1 cellular context compared by ENCODE assay signal in genomic region chr1:111145542-111145941, GRCh38.
TF ChIP-seq lines count a peak whose summit lies in the region.

No MANE protein-coding gene starts in this region.

TF ChIP-seq in GM12878, 131 proteins besides CTCF, POLR2A, EP300 and RAD21:
- TF ChIP-seq, protein P1, sequence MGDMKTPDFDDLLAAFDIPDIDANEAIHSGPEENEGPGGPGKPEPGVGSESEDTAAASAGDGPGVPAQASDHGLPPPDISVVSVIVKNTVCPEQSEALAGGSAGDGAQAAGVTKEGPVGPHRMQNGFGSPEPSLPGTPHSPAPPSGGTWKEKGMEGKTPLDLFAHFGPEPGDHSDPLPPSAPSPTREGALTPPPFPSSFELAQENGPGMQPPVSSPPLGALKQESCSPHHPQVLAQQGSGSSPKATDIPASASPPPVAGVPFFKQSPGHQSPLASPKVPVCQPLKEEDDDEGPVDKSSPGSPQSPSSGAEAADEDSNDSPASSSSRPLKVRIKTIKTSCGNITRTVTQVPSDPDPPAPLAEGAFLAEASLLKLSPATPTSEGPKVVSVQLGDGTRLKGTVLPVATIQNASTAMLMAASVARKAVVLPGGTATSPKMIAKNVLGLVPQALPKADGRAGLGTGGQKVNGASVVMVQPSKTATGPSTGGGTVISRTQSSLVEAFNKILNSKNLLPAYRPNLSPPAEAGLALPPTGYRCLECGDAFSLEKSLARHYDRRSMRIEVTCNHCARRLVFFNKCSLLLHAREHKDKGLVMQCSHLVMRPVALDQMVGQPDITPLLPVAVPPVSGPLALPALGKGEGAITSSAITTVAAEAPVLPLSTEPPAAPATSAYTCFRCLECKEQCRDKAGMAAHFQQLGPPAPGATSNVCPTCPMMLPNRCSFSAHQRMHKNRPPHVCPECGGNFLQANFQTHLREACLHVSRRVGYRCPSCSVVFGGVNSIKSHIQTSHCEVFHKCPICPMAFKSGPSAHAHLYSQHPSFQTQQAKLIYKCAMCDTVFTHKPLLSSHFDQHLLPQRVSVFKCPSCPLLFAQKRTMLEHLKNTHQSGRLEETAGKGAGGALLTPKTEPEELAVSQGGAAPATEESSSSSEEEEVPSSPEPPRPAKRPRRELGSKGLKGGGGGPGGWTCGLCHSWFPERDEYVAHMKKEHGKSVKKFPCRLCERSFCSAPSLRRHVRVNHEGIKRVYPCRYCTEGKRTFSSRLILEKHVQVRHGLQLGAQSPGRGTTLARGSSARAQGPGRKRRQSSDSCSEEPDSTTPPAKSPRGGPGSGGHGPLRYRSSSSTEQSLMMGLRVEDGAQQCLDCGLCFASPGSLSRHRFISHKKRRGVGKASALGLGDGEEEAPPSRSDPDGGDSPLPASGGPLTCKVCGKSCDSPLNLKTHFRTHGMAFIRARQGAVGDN (IDR thresholded peaks at IDR 0.05), result peak; percentile 53
- no peak for TF ChIP-seq CBX5 (IDR thresholded peaks at IDR 0.05; ENCODE audit: low read depth)
